In the genomic region with DNA sequence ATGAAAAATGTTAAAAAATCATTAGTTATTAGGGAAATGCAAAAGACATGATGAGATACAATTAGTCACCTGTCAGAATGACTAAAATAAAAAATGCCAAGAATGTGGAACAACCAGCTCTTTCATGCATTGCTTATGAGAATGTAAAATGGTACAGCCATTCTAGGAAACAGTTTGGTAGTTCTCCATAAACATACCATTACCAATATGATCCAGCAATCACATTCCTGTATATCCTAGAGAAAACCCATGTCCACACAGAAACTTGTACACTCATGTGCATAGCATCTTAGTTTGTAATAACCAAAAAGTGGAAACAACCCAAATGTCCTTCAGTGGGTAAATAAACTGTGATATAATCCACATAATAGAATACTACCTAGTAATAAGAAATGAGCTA, we compare ENCODE assay signal across 24 cellular contexts.
A peak's percentile ranks its signal among the peaks of the same experiment; 100 is the strongest.
DNase-seq lines count a peak whose midpoint lies in the region; ATAC-seq, FAIRE-seq and TF ChIP-seq lines count a peak whose summit lies in the region.
"Had no signal": no experiment of that assay in that cellular context is flagged by ENCODE, and none has a peak within 500 bp of the region (broad histone marks: within the 10 kb centered on the region; RNA-seq: fewer than 3 reads in every experiment).

No MANE protein-coding gene starts in this region.

- dilution Hi-C loops in endothelial cell of umbilical vein (cut with MboI; ENCODE audit: extremely low pct_ligation_motif_present, low sequenced_read_pairs) = no loop called here

- H3K4me3 ChIP-seq in endothelial cell of umbilical vein (replicated peaks in 1 of 3; ENCODE audit: insufficient read depth in 1 of 3, low read depth in 1 of 3, low read length in 3 of 3) (no peak overlapping the region), trophoblast cell (ENCODE audit: low read depth, low read length) (no peak overlapping the region)
- H3K4me3 ChIP-seq: cardiac muscle cell, esophagus muscularis mucosa, hepatocyte, SJSA1, vagina had no signal

- H2BK12ac ChIP-seq in trophoblast cell (ENCODE audit: low read length) = no peak overlapping the region

- H2AK5ac ChIP-seq in trophoblast cell (ENCODE audit: low read length) = no peak overlapping the region

- no peak overlapping the region for H3K4me2 ChIP-seq in endothelial cell of umbilical vein (ENCODE audit: insufficient read depth, low read length)
- H3K4me2 ChIP-seq in trophoblast cell (ENCODE audit: low read length) = no peak overlapping the region
- H3K4me2 ChIP-seq: hepatocyte had no signal

- no peak overlapping the region for H2BK5ac ChIP-seq in trophoblast cell (ENCODE audit: low read depth, low read length, poor library complexity)

- H3K4me1 ChIP-seq in endothelial cell of umbilical vein (ENCODE audit: control insufficient read depth, extremely low read depth, insufficient read depth, low read length) (no peaks in the 10 kb centered on the region), trophoblast cell (ENCODE audit: control insufficient read depth in 1 of 2, insufficient read depth in 2 of 2, low read length in 2 of 2) (no peaks in the 10 kb centered on the region)
- H3K4me1 ChIP-seq: esophagus muscularis mucosa, SJSA1, vagina had no signal

- H3K9me3 ChIP-seq in endothelial cell of umbilical vein (replicated peaks; ENCODE audit: control insufficient read depth, insufficient read depth, low read length) (no peaks in the 10 kb centered on the region), trophoblast cell (ENCODE audit: insufficient read depth, low read depth, low read length) (no peaks in the 10 kb centered on the region)
- H3K9me3 ChIP-seq: esophagus muscularis mucosa, SJSA1, vagina had no signal

- no peak overlapping the region for H3K18ac ChIP-seq in trophoblast cell (ENCODE audit: low read length)

- ATAC-seq in GM21390 (IDR thresholded peaks at IDR 0.05; ENCODE audit: unreplicated experiment) = no peak
- no peak for ATAC-seq in HG02759 (IDR thresholded peaks at IDR 0.05; ENCODE audit: unreplicated experiment)
- ATAC-seq: activated CD8-positive, alpha-beta T cell treated with anti-CD3 and anti-CD28 coated beads for 36 hours; activated T-cell treated with anti-CD3 and anti-CD28 coated beads, Interleukin-2, amount 50 U/mL, for 4 hours had no signal

- no peak overlapping the region for H4K91ac ChIP-seq in trophoblast cell (ENCODE audit: low read depth, low read length)

- CTCF ChIA-PET in endothelial cell of umbilical vein (lab: Charles Lee) = no interaction called here

- no TSS peak for BruUV-seq in endothelial cell of umbilical vein (replicated peaks; lab: Mats Ljungman, UMichigan)

- no peak overlapping the region for H3K4ac ChIP-seq in trophoblast cell (ENCODE audit: low read depth, low read length)

- no peak overlapping the region for H3K27ac ChIP-seq in endothelial cell of umbilical vein (ENCODE audit: insufficient read depth, low read depth, low read length)
- H3K27ac ChIP-seq in trophoblast cell (ENCODE audit: low read depth, low read length) = no peak overlapping the region
- H3K27ac ChIP-seq: cardiac muscle cell, esophagus muscularis mucosa, hepatocyte, SJSA1, vagina had no signal

- no peak overlapping the region for H2BK120ac ChIP-seq in trophoblast cell (ENCODE audit: insufficient read depth, low read length, poor library complexity)

- H3K79me2 ChIP-seq in endothelial cell of umbilical vein (ENCODE audit: control insufficient read depth, insufficient read depth, low read length) (no peaks in the 10 kb centered on the region), trophoblast cell (ENCODE audit: control insufficient read depth, insufficient read depth, low read length, poor library complexity) (no peaks in the 10 kb centered on the region)
- H3K79me2 ChIP-seq: hepatocyte had no signal

- no peak overlapping the region for H3K9ac ChIP-seq in endothelial cell of umbilical vein (replicated peaks; ENCODE audit: extremely low read depth, insufficient read depth, low read length)
- no peak overlapping the region for H3K9ac ChIP-seq in trophoblast cell (ENCODE audit: low read length)

- FAIRE-seq in HTR-8/SVneo (lab: Jason Lieb, UNC) (peak; percentile 89), endothelial cell of umbilical vein (lab: Jason Lieb, UNC) (peak; percentile 66)
- FAIRE-seq: H1 had no signal

- H3K23ac ChIP-seq in trophoblast cell (ENCODE audit: low read length) = no peak overlapping the region

- peak; percentile 67 for DNase-seq in EH (ENCODE audit: low read depth)
- DNase-seq in HTR-8/SVneo (ENCODE audit: insufficient read length, low spot score) = no peak
- DNase-seq in endothelial cell of umbilical vein (ENCODE audit: low read depth, low spot score) = no peak
- DNase-seq in trophoblast cell = peak; percentile 3 to 74
- no peak for DNase-seq in effector CD8-positive, alpha-beta T cell (lab: John Stamatoyannopoulos, UW)
- DNase-seq: activated B cell treated with CpG ODN at 0.5 μM for 24 hours; activated CD8-positive, alpha-beta T cell treated with anti-CD3 and anti-CD28 coated beads for 36 hours; activated naive CD8-positive, alpha-beta T cell treated with anti-CD3 and anti-CD28 coated beads for 36 hours; activated T-cell treated with anti-CD3 and anti-CD28 coated beads, Interleukin-2, amount 50 U/mL, for 4 hours; C1 segment of cervical spinal cord; Kasumi-1; mesenchymal stem cell; NCI-H1417; NCI-H526 treated with DMSO at 0.1 percent for 48 hours; OCI-M1; stimulated activated CD4-positive, alpha-beta T cell treated with anti-CD3 and anti-CD28 coated beads, Interleukin-4, amount 100 ng/mL, for 1 hour had no signal

- H4K12ac ChIP-seq in trophoblast cell (ENCODE audit: low read depth, low read length) = no peak overlapping the region

- H4K20me1 ChIP-seq in endothelial cell of umbilical vein (replicated peaks; ENCODE audit: control insufficient read depth, extremely low read depth, insufficient read depth, low read length) = no peaks in the 10 kb centered on the region

- H3K27me3 ChIP-seq in endothelial cell of umbilical vein (ENCODE audit: control insufficient read depth in 2 of 2, insufficient read depth in 2 of 2, low read length in 2 of 2) = no peaks in the 10 kb centered on the region
- H3K27me3 ChIP-seq in trophoblast cell (ENCODE audit: insufficient read depth, low read length) = no peaks in the 10 kb centered on the region
- H3K27me3 ChIP-seq: cardiac muscle cell, esophagus muscularis mucosa, hepatocyte, SJSA1, vagina had no signal

- POLR2A ChIA-PET in endothelial cell of umbilical vein (lab: Charles Lee) = no interaction called here

- no peak overlapping the region for H3K14ac ChIP-seq in trophoblast cell (ENCODE audit: low read length)

- H2AFZ ChIP-seq in endothelial cell of umbilical vein (ENCODE audit: low read depth, low read length) = no peak overlapping the region
- no peak overlapping the region for H2AFZ ChIP-seq in trophoblast cell (ENCODE audit: insufficient read depth, low read length, poor library complexity)
- H2AFZ ChIP-seq: hepatocyte had no signal

- H3K36me3 ChIP-seq in endothelial cell of umbilical vein (ENCODE audit: control insufficient read depth in 2 of 2, extremely low read depth in 1 of 2, insufficient read depth in 2 of 2, low read length in 2 of 2) = no peaks in the 10 kb centered on the region
- peaks cover 0 to 4% of the 10 kb centered on the region in 2 experiments for H3K36me3 ChIP-seq in trophoblast cell (ENCODE audit: control insufficient read depth in 1 of 2, insufficient read depth in 2 of 2, low read length in 2 of 2)
- H3K36me3 ChIP-seq: cardiac muscle cell, esophagus muscularis mucosa, SJSA1, vagina had no signal

- TF ChIP-seq CTCF in endothelial cell of umbilical vein (IDR thresholded peaks at IDR 0.05; ENCODE audit: extremely low read depth in 1 of 2, insufficient read depth in 1 of 2, low read depth in 1 of 2, low read length in 2 of 2) = no peak

- no peaks in the 10 kb centered on the region for H3K79me1 ChIP-seq in trophoblast cell (ENCODE audit: low read length)

- no peaks in the 10 kb centered on the region for H3K9me1 ChIP-seq in endothelial cell of umbilical vein (replicated peaks; ENCODE audit: control insufficient read depth, extremely low read depth, insufficient read depth, low read length)

- intact Hi-C loops in endothelial cell of umbilical vein (cut with micrococcal nuclease) = no loop called here

- no peak overlapping the region for H4K8ac ChIP-seq in trophoblast cell (ENCODE audit: low read depth, low read length)

- TF ChIP-seq POLR2A in endothelial cell of umbilical vein (IDR thresholded peaks at IDR 0.05; ENCODE audit: low read depth, low read length) = no peak

TF ChIP-seq in endothelial cell of umbilical vein, 7 proteins besides CTCF, POLR2A, EP300 and RAD21:
- no peak for TF ChIP-seq EZH2 (IDR thresholded peaks at IDR 0.05; ENCODE audit: borderline replicate concordance, low read depth, low read length, severe bottlenecking)
- no peak for TF ChIP-seq FOS (IDR thresholded peaks at IDR 0.05; ENCODE audit: borderline replicate concordance, insufficient read depth, low read length)
- TF ChIP-seq, protein P1, sequence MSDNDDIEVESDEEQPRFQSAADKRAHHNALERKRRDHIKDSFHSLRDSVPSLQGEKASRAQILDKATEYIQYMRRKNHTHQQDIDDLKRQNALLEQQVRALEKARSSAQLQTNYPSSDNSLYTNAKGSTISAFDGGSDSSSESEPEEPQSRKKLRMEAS (IDR thresholded peaks at IDR 0.05; ENCODE audit: insufficient read depth, insufficient read length) = no peak
- TF ChIP-seq GATA2 (IDR thresholded peaks at IDR 0.05; ENCODE audit: insufficient read depth, insufficient read length, low read depth, low read length) = no peak
- TF ChIP-seq POLR2AphosphoS5 (IDR thresholded peaks at IDR 0.05; ENCODE audit: insufficient read depth, low read depth, low read length) = no peak

Comparison
In these comparisons a context has a peak if more than half of its experiments do, and no peak if none do; other contexts are left out.
1. DNase-seq: peak in EH (single experiment) and trophoblast cell (2 of 2); none in HTR-8/SVneo (single experiment), endothelial cell of umbilical vein (single experiment) and effector CD8-positive, alpha-beta T cell (single experiment).